In genomic region chr1:162175393-162175792, GRCh38 we compare ENCODE assay signal across 27 cellular contexts.
DNase-seq lines count a peak whose midpoint lies in the region; ATAC-seq, FAIRE-seq and TF ChIP-seq lines count a peak whose summit lies in the region.
"Had no signal": no experiment of that assay in that cellular context is flagged by ENCODE, and none has a peak within 500 bp of the region (broad histone marks: within the 10 kb centered on the region; RNA-seq: fewer than 3 reads in every experiment).

No MANE protein-coding gene starts in this region.

- H3K23ac ChIP-seq in H1 (ENCODE audit: insufficient read length): no peak overlapping the region

- H2AK5ac ChIP-seq in H1 (ENCODE audit: low read depth, low read length): no peak overlapping the region

- H3K9me3 ChIP-seq in A673 (ENCODE audit: low read depth, low read length, poor library complexity, severe bottlenecking) (no peaks in the 10 kb centered on the region), H1 (ENCODE audit: insufficient read depth in 2 of 2, low read depth in 1 of 2, low read length in 1 of 2) (no peaks in the 10 kb centered on the region)
- H3K9me3 ChIP-seq: pancreas, tibial nerve had no signal

- H3K27ac ChIP-seq in A673 (ENCODE audit: low read depth, low read length, poor library complexity, severe bottlenecking): peak overlapping the region; percentile 41
- no peak overlapping the region for H3K27ac ChIP-seq in H1 (ENCODE audit: low read depth, low read length)
- H3K27ac ChIP-seq: coronary artery, pancreas, tibial nerve had no signal

- 15% methylated on average over 5 of the region's 5 CpGs; no CpG with 5 or more reads in 1 of the 2 experiments for WGBS in H1 (ENCODE audit: extremely low coverage in 1 of 2, insufficient coverage in 1 of 2, insufficient read length in 1 of 2, insufficient replicate concordance in 2 of 2, low coverage in 1 of 2, low lambda C conversion rate in 2 of 2, missing lambda C conversion rate in 1 of 2), 2 experiments

- peaks cover 2% of the 10 kb centered on the region; the same call in 1 of the 2 replicates for H3K79me1 ChIP-seq in H1 (ENCODE audit: low read depth, low read length)

- H3K27ac Mint-ChIP-seq in stimulated activated effector memory CD8-positive, alpha-beta T cell treated with anti-CD3 and anti-CD28 coated beads, Interleukin-12 subunit alpha, Interleukin-12 subunit beta, amount 100 ng/mL, for 72 hours: no peak overlapping the region
- H3K27ac Mint-ChIP-seq: activated B cell treated with CpG ODN at 0.5 μM for 24 hours; activated naive CD4-positive, alpha-beta T cell treated with anti-CD3 and anti-CD28 coated beads, Interleukin-2, amount 10 ng/mL, durations not matched to agents 7 days and 5 days; B cell; CD8-positive, alpha-beta T cell; natural killer cell had no signal

- DNase-seq in A673 (ENCODE audit: low spot score) (peak; percentile 46), NCI-H82 (lab: John Stamatoyannopoulos, UW) (peak; percentile 44), H1 (ENCODE audit: low read depth in 1 of 2, low spot score in 2 of 2) (peak in 1 of 2 experiments; percentile 31), left lobe of liver (ENCODE audit: low spot score) (no peak), GDM1 (lab: John Stamatoyannopoulos, UW) (no peak), HPDE6-E6E7 (ENCODE audit: extremely low spot score) (no peak)
- DNase-seq in stimulated activated effector memory CD8-positive, alpha-beta T cell treated with anti-CD3 and anti-CD28 coated beads, Interleukin-12 subunit alpha, Interleukin-12 subunit beta, amount 100 ng/mL, for 72 hours (ENCODE audit: low spot score in 2 of 2): no peak
- DNase-seq: activated B cell treated with CpG ODN at 0.5 μM for 24 hours; activated naive CD4-positive, alpha-beta T cell treated with anti-CD3 and anti-CD28 coated beads, Interleukin-2, amount 10 ng/mL, durations not matched to agents 7 days and 5 days; amniotic stem cell; CD8-positive, alpha-beta T cell; EL; HCEC 1CT; natural killer cell; NCI-H1436; NCI-H2107; pancreas; PC-3; retina; SHP77 treated with DMSO at 0.1 percent for 48 hours; stimulated activated CD4-positive, alpha-beta T cell treated with anti-CD3 and anti-CD28 coated beads, Interleukin-2, amount 100 ng/mL, for 24 hours had no signal

- no TSS peak for BruUV-seq in A673 (replicated peaks; lab: Mats Ljungman, UMichigan)

- no peak overlapping the region for H2BK5ac ChIP-seq in H1 (ENCODE audit: low read depth, low read length)

- no peaks in the 10 kb centered on the region for H3K9me3 Mint-ChIP-seq in stimulated activated effector memory CD8-positive, alpha-beta T cell treated with anti-CD3 and anti-CD28 coated beads, Interleukin-12 subunit alpha, Interleukin-12 subunit beta, amount 100 ng/mL, for 72 hours
- H3K9me3 Mint-ChIP-seq: activated B cell treated with CpG ODN at 0.5 μM for 24 hours; activated naive CD4-positive, alpha-beta T cell treated with anti-CD3 and anti-CD28 coated beads, Interleukin-2, amount 10 ng/mL, durations not matched to agents 7 days and 5 days; CD8-positive, alpha-beta T cell; natural killer cell had no signal

- POLR2A ChIA-PET in A673 (lab: Charles Lee; ENCODE audit: low non-redundant PET) (no interaction called here), H1 (lab: Charles Lee; ENCODE audit: partially characterized antibody) (no interaction called here)

- TF ChIP-seq RAD21 in H1 (IDR thresholded peaks at IDR 0.05 in 1 of 2, conservative IDR thresholded peaks at IDR 0.05 in 1 of 2; ENCODE audit: low read depth in 2 of 2, low read length in 2 of 2): peak in 1 of 2 experiments; percentile 4; a peak in 1 of 4 replicates

- peaks cover 4% of the 10 kb centered on the region in 2 experiments for H4K20me1 ChIP-seq in H1 (replicated peaks in 1 of 2; ENCODE audit: control insufficient read depth in 1 of 2, insufficient read depth in 2 of 2, low read length in 2 of 2)

- ATAC-seq in left lobe of liver: peak; percentile 49
- no peak for ATAC-seq in HG02981 (IDR thresholded peaks at IDR 0.05; ENCODE audit: unreplicated experiment)
- ATAC-seq in stimulated activated effector memory CD8-positive, alpha-beta T cell treated with anti-CD3 and anti-CD28 coated beads, Interleukin-12 subunit alpha, Interleukin-12 subunit beta, amount 100 ng/mL, for 72 hours: no peak
- ATAC-seq: CD8-positive, alpha-beta T cell; natural killer cell; pancreas; PC-3 had no signal

- no peak overlapping the region for H4K8ac ChIP-seq in H1 (ENCODE audit: extremely low read depth, insufficient read depth, low read length)

- H3K4me3 Mint-ChIP-seq in stimulated activated effector memory CD8-positive, alpha-beta T cell treated with anti-CD3 and anti-CD28 coated beads, Interleukin-12 subunit alpha, Interleukin-12 subunit beta, amount 100 ng/mL, for 72 hours: no peak overlapping the region
- H3K4me3 Mint-ChIP-seq: activated B cell treated with CpG ODN at 0.5 μM for 24 hours; activated naive CD4-positive, alpha-beta T cell treated with anti-CD3 and anti-CD28 coated beads, Interleukin-2, amount 10 ng/mL, durations not matched to agents 7 days and 5 days; B cell; CD8-positive, alpha-beta T cell; natural killer cell had no signal

- intact Hi-C loops in A673 (cut with micrococcal nuclease; ENCODE audit: unreplicated experiment): no loop called here

- no peak overlapping the region for H2AFZ ChIP-seq in H1 (ENCODE audit: low read length)

- H3K4me1 ChIP-seq in A673 (ENCODE audit: insufficient read depth, low read length, poor library complexity, severe bottlenecking) (peaks cover 35% of the 10 kb centered on the region), H1 (replicated peaks in 1 of 4; ENCODE audit: control insufficient read depth in 3 of 4, insufficient read depth in 4 of 4, low read length in 3 of 4) (peaks cover 3 to 23% (median 18%) of the 10 kb centered on the region in 4 experiments)

- no peak overlapping the region for H3K14ac ChIP-seq in H1 (ENCODE audit: insufficient read length)

- no peak overlapping the region for H3K18ac ChIP-seq in H1 (ENCODE audit: extremely low read depth, low read length)

- H3K27me3 ChIP-seq in A673 (replicated peaks; ENCODE audit: insufficient read depth, low read depth, low read length, poor library complexity) (no peaks in the 10 kb centered on the region), H1 (replicated peaks in 1 of 4; ENCODE audit: control insufficient read depth in 3 of 4, extremely low read depth in 1 of 4, insufficient read depth in 3 of 4, low read length in 3 of 4) (no peaks in the 10 kb centered on the region)
- H3K27me3 ChIP-seq: pancreas, tibial nerve had no signal

- CTCF ChIA-PET in A673 (lab: Charles Lee): no interaction called here
- CTCF ChIA-PET in H1 (lab: Charles Lee; ENCODE audit: partially characterized antibody): no interaction called here

- H2BK120ac ChIP-seq in H1 (replicated peaks; ENCODE audit: low read depth, low read length): no peak overlapping the region

- no peaks in the 10 kb centered on the region for H3K4me1 Mint-ChIP-seq in stimulated activated effector memory CD8-positive, alpha-beta T cell treated with anti-CD3 and anti-CD28 coated beads, Interleukin-12 subunit alpha, Interleukin-12 subunit beta, amount 100 ng/mL, for 72 hours
- H3K4me1 Mint-ChIP-seq: activated B cell treated with CpG ODN at 0.5 μM for 24 hours; activated naive CD4-positive, alpha-beta T cell treated with anti-CD3 and anti-CD28 coated beads, Interleukin-2, amount 10 ng/mL, durations not matched to agents 7 days and 5 days; B cell; natural killer cell had no signal

- no peaks in the 10 kb centered on the region for H3K36me3 ChIP-seq in A673 (ENCODE audit: insufficient read depth, low read length, poor library complexity, severe bottlenecking)
- no peaks in the 10 kb centered on the region for H3K36me3 ChIP-seq in H1 (ENCODE audit: control insufficient read depth in 2 of 4, insufficient read depth in 4 of 4, low read length in 3 of 4)
- H3K36me3 ChIP-seq: pancreas, tibial nerve had no signal

- peak; percentile 79 for FAIRE-seq in H1 (lab: Jason Lieb, UNC)
- FAIRE-seq: frontal cortex, islet of Langerhans, pancreas had no signal

- H4K91ac ChIP-seq in H1 (replicated peaks; ENCODE audit: insufficient read length, low read length): no peak overlapping the region

- H2BK15ac ChIP-seq in H1 (ENCODE audit: low read length): no peak overlapping the region

- H3K9ac ChIP-seq in H1 (replicated peaks in 1 of 4; ENCODE audit: extremely low read depth in 1 of 4, low read depth in 3 of 4, low read length in 3 of 4): no peak overlapping the region

- peak overlapping the region; percentile 11 to 25; a peak in 2 of 4 replicates for H3K4me2 ChIP-seq in H1 (ENCODE audit: insufficient read depth in 1 of 2, low read depth in 2 of 2, low read length in 2 of 2)

- no peak overlapping the region for H4K5ac ChIP-seq in H1 (ENCODE audit: insufficient read length, low read depth, low read length)

- H3K23me2 ChIP-seq in H1 (ENCODE audit: low read depth, low read length): no peaks in the 10 kb centered on the region

- no peak overlapping the region for H2BK20ac ChIP-seq in H1 (ENCODE audit: low read length)

- TF ChIP-seq CTCF in A673 (conservative IDR thresholded peaks at IDR 0.05; ENCODE audit: low read depth, low read length): no peak
- no peak for TF ChIP-seq CTCF in H1 (IDR thresholded peaks at IDR 0.05; ENCODE audit: control extremely low read depth in 1 of 3, insufficient read depth in 1 of 3, low read depth in 1 of 3, low read length in 3 of 3)

- no peak overlapping the region for H2BK12ac ChIP-seq in H1 (ENCODE audit: low read depth, low read length)

- no peak overlapping the region for H3K4ac ChIP-seq in H1 (replicated peaks; ENCODE audit: insufficient read length, low read depth, low read length)

- TF ChIP-seq POLR2A in H1 (IDR thresholded peaks at IDR 0.05; ENCODE audit: control extremely low read depth in 1 of 2, low read depth in 2 of 2, low read length in 2 of 2): no peak

- H3K79me2 ChIP-seq in H1 (ENCODE audit: control insufficient read depth in 1 of 2, insufficient read depth in 2 of 2, low read length in 2 of 2): peaks cover 0 to 26% of the 10 kb centered on the region in 2 experiments; a peak in 2 of 4 replicates

- H3K56ac ChIP-seq in H1 (replicated peaks; ENCODE audit: insufficient read length, low read depth, low read length): no peak overlapping the region

- H3K36me3 Mint-ChIP-seq in stimulated activated effector memory CD8-positive, alpha-beta T cell treated with anti-CD3 and anti-CD28 coated beads, Interleukin-12 subunit alpha, Interleukin-12 subunit beta, amount 100 ng/mL, for 72 hours: no peaks in the 10 kb centered on the region
- H3K36me3 Mint-ChIP-seq: activated naive CD4-positive, alpha-beta T cell treated with anti-CD3 and anti-CD28 coated beads, Interleukin-2, amount 10 ng/mL, durations not matched to agents 7 days and 5 days; CD8-positive, alpha-beta T cell; natural killer cell had no signal

- H3K4me3 ChIP-seq in A673 (ENCODE audit: low read depth, low read length, poor library complexity, severe bottlenecking): no peak overlapping the region
- H3K4me3 ChIP-seq in H1 (ENCODE audit: extremely low read depth in 1 of 4, insufficient read depth in 2 of 4, low read depth in 3 of 4, low read length in 4 of 4): peak overlapping the region in 1 of 4 experiments; percentile 25; a peak in 1 of 8 replicates
- H3K4me3 ChIP-seq: coronary artery, pancreas, tibial nerve had no signal

- no peak for TF ChIP-seq EP300 in H1 (IDR thresholded peaks at IDR 0.05; ENCODE audit: borderline replicate concordance in 1 of 2, low read depth in 2 of 2, low read length in 2 of 2)

TF ChIP-seq in H1, 55 proteins besides CTCF, POLR2A, EP300 and RAD21 (continues in another document):
- TF ChIP-seq ASH2L (IDR thresholded peaks at IDR 0.05; ENCODE audit: low read length) (peak; percentile 60), CBX8 (IDR thresholded peaks at IDR 0.05; ENCODE audit: borderline replicate concordance, low read depth, low read length) (no peak)

Comparison
In these comparisons a context has a peak if more than half of its experiments do, and no peak if none do; other contexts are left out.
1. DNase-seq: peak in A673 (single experiment) and NCI-H82 (single experiment); none in left lobe of liver (single experiment), GDM1 (single experiment), HPDE6-E6E7 (single experiment) and stimulated activated effector memory CD8-positive, alpha-beta T cell treated with anti-CD3 and anti-CD28 coated beads, Interleukin-12 subunit alpha, Interleukin-12 subunit beta, amount 100 ng/mL, for 72 hours (0 of 2).